In genomic region chr3:89108154-89108553, GRCh38 we compare ENCODE assay signal across 8 cellular contexts. TPM values are rescaled to one million over a fixed set of nuclear protein-coding genes. Genes with fewer than 3 reads are reported as not detected.
DNase-seq lines count a peak whose midpoint lies in the region; ATAC-seq and TF ChIP-seq lines count a peak whose summit lies in the region.

No MANE protein-coding gene starts in this region.

- no peaks in the 10 kb centered on the region for H3K36me3 ChIP-seq in PC-9 (ENCODE audit: low read depth)

- H3K9me3 ChIP-seq in PC-9 (ENCODE audit: insufficient read depth, low read depth): no peaks in the 10 kb centered on the region

- CTCF ChIA-PET in PC-9 (lab: Charles Lee): no interaction called here

- no peaks in the 10 kb centered on the region for H3K27me3 ChIP-seq in PC-9 (ENCODE audit: insufficient read depth, low read depth)

- H3K27ac ChIP-seq in PC-9: no peak overlapping the region

- peak overlapping the region; percentile 80 for H3K4me2 ChIP-seq in PC-9

- H3K4me3 ChIP-seq in GM08714 (ENCODE audit: low read length) (peak overlapping the region; percentile 18; the same call in 1 of the 2 replicates), PC-9 (no peak overlapping the region; the same call in 1 of the 2 replicates), foreskin fibroblast (ENCODE audit: low read depth in 1 of 2, low read length in 2 of 2) (peak overlapping the region; percentile 35 to 73), skeletal muscle cell (ENCODE audit: low read depth, low read length) (peak overlapping the region; percentile 54)

- no peaks in the 10 kb centered on the region for H3K79me2 ChIP-seq in PC-9 (ENCODE audit: low read depth)

- peak overlapping the region; percentile 84; the same call in 1 of the 2 replicates for H2AFZ ChIP-seq in PC-9

- H3K9me2 ChIP-seq in PC-9 (ENCODE audit: insufficient read depth): no peaks in the 10 kb centered on the region

- POLR2A ChIA-PET in PC-9 (lab: Charles Lee; ENCODE audit: unreplicated experiment): no interaction called here

- intact Hi-C loops in PC-9 (cut with micrococcal nuclease; ENCODE audit: unreplicated experiment): no loop called here

- BruUV-seq in PC-9 (replicated peaks; lab: Mats Ljungman, UMichigan): no TSS peak

- no peak for DNase-seq in PC-9
- DNase-seq in foreskin fibroblast: peak in 1 of 2 donors; percentile 6
- no peak for DNase-seq in skeletal muscle cell (ENCODE audit: low read depth)

- ATAC-seq in GM19463 (IDR thresholded peaks at IDR 0.05; ENCODE audit: unreplicated experiment): no peak
- ATAC-seq in HG03095 (IDR thresholded peaks at IDR 0.05; ENCODE audit: unreplicated experiment): no peak
- no peak for ATAC-seq in GM18502 (IDR thresholded peaks at IDR 0.05; ENCODE audit: poor library complexity, unreplicated experiment)
- ATAC-seq in HG03432 (IDR thresholded peaks at IDR 0.05; ENCODE audit: unreplicated experiment): no peak

- H3F3A ChIP-seq in PC-9 (ENCODE audit: insufficient read depth, low read depth): no peaks in the 10 kb centered on the region

- no peaks in the 10 kb centered on the region for H4K20me1 ChIP-seq in PC-9 (ENCODE audit: insufficient read depth)

- no peak for TF ChIP-seq CTCF in PC-9 (conservative IDR thresholded peaks at IDR 0.05)
- no peak for TF ChIP-seq CTCF in foreskin fibroblast (IDR thresholded peaks at IDR 0.05; ENCODE audit: low read depth, low read length)

- H3K4me1 ChIP-seq in PC-9 (replicated peaks; ENCODE audit: insufficient read depth): no peaks in the 10 kb centered on the region

RNA-seq across cellular contexts. Expression of gene EPHA3, which starts 0.7 kb away (rescaled TPM):
- total RNA-seq in PC-9 (2021): not detected in 2 replicates
